ENCODE assay signal across 2 cellular contexts in genomic region chr17:37384560-37385160, GRCh38.
TF ChIP-seq lines count a peak whose summit lies in the region.

No MANE protein-coding gene starts in this region.

TF ChIP-seq in liver, 16 proteins besides CTCF, POLR2A, EP300 and RAD21:
- TF ChIP-seq MAX (IDR thresholded peaks at IDR 0.05) (no peak), FOXA2 (IDR thresholded peaks at IDR 0.05) (peak; percentile 23)

TF ChIP-seq in HepG2, 621 proteins besides CTCF, POLR2A, EP300 and RAD21:
- TF ChIP-seq SUZ12 (IDR thresholded peaks at IDR 0.05; ENCODE audit: low read depth, low read length) (no peak), HMGXB4 (CRISPR knock-in tag; IDR thresholded peaks at IDR 0.05; ENCODE audit: borderline replicate concordance in 1 of 2, low read depth in 1 of 2) (no peak), ZNF614 (CRISPR knock-in tag; IDR thresholded peaks at IDR 0.05; ENCODE audit: borderline replicate concordance) (no peak), CSRNP2 (CRISPR knock-in tag; conservative IDR thresholded peaks at IDR 0.05; ENCODE audit: low read depth) (no peak), MAFG (CRISPR knock-in tag; IDR thresholded peaks at IDR 0.05) (no peak), FOSL2 (CRISPR knock-in tag; IDR thresholded peaks at IDR 0.05) (no peak), ZFP82 (CRISPR knock-in tag; IDR thresholded peaks at IDR 0.05; ENCODE audit: borderline replicate concordance) (no peak), ZNF589 (CRISPR knock-in tag; conservative IDR thresholded peaks at IDR 0.05) (no peak)
